In genomic region chr6:30914076-30914853, GRCh38 we compare ENCODE assay signal across 8 cellular contexts. TPM values are rescaled to one million over a fixed set of nuclear protein-coding genes. Genes with fewer than 3 reads are reported as not detected.
DNase-seq lines count a peak whose midpoint lies in the region; TF ChIP-seq lines count a peak whose summit lies in the region.

VARS2 (plus strand) TSS chr6:30914238; CDS start chr6:30914837, 599 bp downstream.

- peaks cover 2% of the 10 kb centered on the region for H3K4me1 ChIP-seq in NT2/D1 (ENCODE audit: insufficient read depth, insufficient read length)

- H3K9me3 ChIP-seq in NT2/D1 (ENCODE audit: insufficient read depth, low read length): no peaks in the 10 kb centered on the region

- H3K9me3 Mint-ChIP-seq in endothelial cell (ENCODE audit: unreplicated experiment): no peaks in the 10 kb centered on the region

- DNase-seq in Caki2 (ENCODE audit: low read depth) (peak; percentile 97), GM20000 (ENCODE audit: low spot score) (peak; percentile 99), HUDEP-2 (lab: John Stamatoyannopoulos, UW; ENCODE audit: unreplicated experiment in 76 of 76) (peak in 75 of 76 experiments; percentile 45 to 97 (median 92)), NT2/D1 (ENCODE audit: low read depth, low spot score) (peak; percentile 42), endothelial cell (ENCODE audit: low spot score) (peak; percentile 85), middle frontal gyrus (ENCODE audit: extremely low spot score, low spot score) (peak; percentile 84)
- DNase-seq in activated CD8-positive, alpha-beta memory T cell treated with anti-CD3 and anti-CD28 coated beads, Interleukin-2, amount 50 U/mL, for 24 hours (ENCODE audit: extremely low read depth): peak; percentile 60
- peak; percentile 60 to 67 for DNase-seq in stimulated activated CD8-positive, alpha-beta memory T cell treated with anti-CD3 and anti-CD28 coated beads, Interleukin-4, amount 100 ng/mL, for 1 hour (ENCODE audit: low read depth in 2 of 2, low spot score in 1 of 2)

- H3K27me3 ChIP-seq in NT2/D1 (ENCODE audit: insufficient read depth, insufficient read length): no peaks in the 10 kb centered on the region

- H3K9ac ChIP-seq in NT2/D1 (ENCODE audit: insufficient read length, low read depth): peak within 1 kb of the TSS; percentile 81

- H3K36me3 ChIP-seq in NT2/D1 (ENCODE audit: insufficient read depth, insufficient read length, low read length): peaks cover 72% of the 10 kb centered on the region

- peak within 1 kb of the TSS; percentile 56 for H3K4me3 ChIP-seq in NT2/D1 (ENCODE audit: insufficient read length, low read depth)

- H3K36me3 Mint-ChIP-seq in endothelial cell (ENCODE audit: low read depth, unreplicated experiment): peaks cover 20% of the 10 kb centered on the region

- H3K4me3 Mint-ChIP-seq in endothelial cell (ENCODE audit: unreplicated experiment): peak within 1 kb of the TSS; percentile 76

- peak within 1 kb of the TSS; percentile 23 for H3K27ac Mint-ChIP-seq in endothelial cell (ENCODE audit: unreplicated experiment)

- peaks cover 3% of the 10 kb centered on the region for H3K27me3 Mint-ChIP-seq in endothelial cell (ENCODE audit: unreplicated experiment)

- H3K4me1 Mint-ChIP-seq in endothelial cell (ENCODE audit: unreplicated experiment): peaks cover 4% of the 10 kb centered on the region

- in situ Hi-C loops in Caki2 (cut with HindIII; ENCODE audit: low pct_unique_long_range_greater_than_20kb, low sequenced_read_pairs): no loop called here

- TF ChIP-seq CTCF in GM20000 (IDR thresholded peaks at IDR 0.05; ENCODE audit: extremely low read depth, missing control alignments) (no peak), endothelial cell (IDR thresholded peaks at IDR 0.05; ENCODE audit: unreplicated experiment) (no peak)

RNA-seq across cellular contexts. Expression of gene VARS2, which starts in this region (rescaled TPM):
- 29.5 and 43.7 TPM in 2 replicates for total RNA-seq in Caki2 (2014; rRNA removed; shearing (Covaris generic); ENCODE audit: low replicate concordance)
- total RNA-seq in endothelial cell (ENCODE audit: unreplicated experiment): 20.0 TPM

Comparison
In these comparisons a context has a peak if more than half of its experiments do, and no peak if none do; other contexts are left out.
1. Peak in every context shown above with its lines: DNase-seq and H3K4me3 ChIP-seq.
2. DNase-seq: peak in every context shown above with its lines; median percentile 99 in GM20000; 97 in Caki2; 92 in HUDEP-2; 85 in endothelial cell; 84 in middle frontal gyrus; 64 in stimulated activated CD8-positive, alpha-beta memory T cell treated with anti-CD3 and anti-CD28 coated beads, Interleukin-4, amount 100 ng/mL, for 1 hour; 60 in activated CD8-positive, alpha-beta memory T cell treated with anti-CD3 and anti-CD28 coated beads, Interleukin-2, amount 50 U/mL, for 24 hours; 42 in NT2/D1.